Comparison of ENCODE assay signal across 1 cellular context in genomic region chr17:19002191-19002590, GRCh38.
TF ChIP-seq lines count a peak whose summit lies in the region.

No MANE protein-coding gene starts in this region.

TF ChIP-seq in IMR-90, 13 proteins besides CTCF, POLR2A, EP300 and RAD21:
- TF ChIP-seq RCOR1 (IDR thresholded peaks at IDR 0.05; ENCODE audit: insufficient replicate concordance, low read length) (no peak), USF2 (IDR thresholded peaks at IDR 0.05; ENCODE audit: low read depth, low read length) (no peak)
